Comparison of ENCODE assay signal across 15 cellular contexts in genomic region chr6:20808439-20808838, GRCh38.
A peak's percentile ranks its signal among the peaks of the same experiment; 100 is the strongest.
DNase-seq lines count a peak whose midpoint lies in the region; ATAC-seq and TF ChIP-seq lines count a peak whose summit lies in the region.
"Had no signal": no experiment of that assay in that cellular context is flagged by ENCODE, and none has a peak within 500 bp of the region (broad histone marks: within the 10 kb centered on the region; RNA-seq: fewer than 3 reads in every experiment).

No MANE protein-coding gene starts in this region.

- H3K27ac Mint-ChIP-seq in Caco-2 (ENCODE audit: unreplicated experiment) (peak overlapping the region; percentile 1), HFFc6 (peak overlapping the region; percentile 74)
- H3K27ac Mint-ChIP-seq: B cell; CD8-positive, alpha-beta T cell had no signal

- no peak overlapping the region for H4K5ac ChIP-seq in mesendoderm (ENCODE audit: low read length)

- WGBS in mesendoderm (ENCODE audit: extremely low coverage, insufficient coverage, low lambda C conversion rate): no CpG with 5 or more reads among the region's 2 CpGs
- 85% methylated on average over 2 of the region's 2 CpGs for WGBS in smooth muscle cell (ENCODE audit: low lambda C conversion rate)
- no CpG with 5 or more reads among the region's 2 CpGs for WGBS in trophoblast cell (ENCODE audit: extremely low coverage, insufficient coverage, insufficient read length)
- 74% methylated on average over 2 of the region's 2 CpGs for WGBS in esophagus muscularis mucosa

- intact Hi-C loops in Caco-2 (cut with micrococcal nuclease; ENCODE audit: unreplicated experiment) (no loop called here), esophagus muscularis mucosa (cut with DNase I) (no loop called here)

- H3K4me1 Mint-ChIP-seq in Caco-2 (ENCODE audit: low read depth, unreplicated experiment): peaks cover 16% of the 10 kb centered on the region
- H3K4me1 Mint-ChIP-seq in HFFc6 (ENCODE audit: low read depth): peaks cover 53% of the 10 kb centered on the region
- H3K4me1 Mint-ChIP-seq: B cell had no signal

- H3K27me3 Mint-ChIP-seq in Caco-2 (ENCODE audit: insufficient read depth, unreplicated experiment) (no peaks in the 10 kb centered on the region), HFFc6 (ENCODE audit: insufficient read depth) (no peaks in the 10 kb centered on the region)
- H3K27me3 Mint-ChIP-seq: B cell had no signal

- no peaks in the 10 kb centered on the region for H3K36me3 ChIP-seq in Caco-2 (ENCODE audit: control insufficient read depth, insufficient read depth, low read length)
- no peaks in the 10 kb centered on the region for H3K36me3 ChIP-seq in mesendoderm (ENCODE audit: control insufficient read depth, insufficient read depth, low read length)
- no peaks in the 10 kb centered on the region for H3K36me3 ChIP-seq in smooth muscle cell (ENCODE audit: low read depth)
- no peaks in the 10 kb centered on the region for H3K36me3 ChIP-seq in trophoblast cell (ENCODE audit: control insufficient read depth in 1 of 2, insufficient read depth in 2 of 2, low read length in 2 of 2)
- H3K36me3 ChIP-seq in esophagus muscularis mucosa: no peaks in the 10 kb centered on the region
- H3K36me3 ChIP-seq: HAP-1 had no signal

- H3K27ac ChIP-seq in mesendoderm (ENCODE audit: low read depth, low read length) (no peak overlapping the region), smooth muscle cell (ENCODE audit: low read depth) (peak overlapping the region; percentile 51), trophoblast cell (ENCODE audit: low read depth, low read length) (no peak overlapping the region), esophagus muscularis mucosa (replicated peaks in 1 of 4) (no peak overlapping the region)
- H3K27ac ChIP-seq: BLaER1 treated with 17β-estradiol and CSF1 and Interleukin-3, amounts not matched to agents 10 nM and 100 nM; HL-60 had no signal

- no peak for DNase-seq in Caco-2
- DNase-seq in HFFc6: no peak
- DNase-seq in mesendoderm: no peak
- DNase-seq in smooth muscle cell (lab: John Stamatoyannopoulos, UW; ENCODE audit: unreplicated experiment): no peak
- DNase-seq in trophoblast cell: no peak
- no peak for DNase-seq in esophagus muscularis mucosa (ENCODE audit: extremely low spot score)
- DNase-seq: 8988T; CD8-positive, alpha-beta T cell; COR-L47 had no signal

- ATAC-seq in GM21390 (IDR thresholded peaks at IDR 0.05; ENCODE audit: unreplicated experiment): no peak
- ATAC-seq: CD8-positive, alpha-beta T cell; K562 had no signal

- H3K79me2 ChIP-seq in mesendoderm (ENCODE audit: control insufficient read depth, insufficient read depth, low read length) (no peaks in the 10 kb centered on the region), smooth muscle cell (ENCODE audit: low read depth) (no peaks in the 10 kb centered on the region), trophoblast cell (ENCODE audit: control insufficient read depth, insufficient read depth, low read length, poor library complexity) (no peaks in the 10 kb centered on the region)

- H4K91ac ChIP-seq in trophoblast cell (ENCODE audit: low read depth, low read length): no peak overlapping the region

- H3K36me3 Mint-ChIP-seq in Caco-2 (ENCODE audit: insufficient read depth, unreplicated experiment) (peaks cover 12% of the 10 kb centered on the region), HFFc6 (ENCODE audit: low read depth) (peaks cover 26% of the 10 kb centered on the region)

- H2BK12ac ChIP-seq in trophoblast cell (ENCODE audit: low read length): no peak overlapping the region

- TF ChIP-seq EP300 in esophagus muscularis mucosa (IDR thresholded peaks at IDR 0.05): no peak

- H2BK5ac ChIP-seq in mesendoderm (ENCODE audit: low read length) (no peak overlapping the region), trophoblast cell (ENCODE audit: low read depth, low read length, poor library complexity) (no peak overlapping the region)

- H3K4ac ChIP-seq in mesendoderm (ENCODE audit: low read depth, low read length) (no peak overlapping the region), trophoblast cell (ENCODE audit: low read depth, low read length) (no peak overlapping the region)

- H4K20me1 ChIP-seq in smooth muscle cell (ENCODE audit: low read depth): no peaks in the 10 kb centered on the region
- H4K20me1 ChIP-seq: BLaER1 treated with 17β-estradiol and CSF1 and Interleukin-3, amounts not matched to agents 10 nM and 100 nM had no signal

- CTCF ChIA-PET in Caco-2 (lab: Charles Lee): no interaction called here

- H3K27me3 ChIP-seq in Caco-2 (replicated peaks; ENCODE audit: control insufficient read depth, insufficient read depth, low read length): no peaks in the 10 kb centered on the region
- H3K27me3 ChIP-seq in mesendoderm (ENCODE audit: insufficient read depth, low read length, poor library complexity): no peaks in the 10 kb centered on the region
- H3K27me3 ChIP-seq in smooth muscle cell (ENCODE audit: low read depth): no peaks in the 10 kb centered on the region
- H3K27me3 ChIP-seq in trophoblast cell (ENCODE audit: insufficient read depth, low read length): no peaks in the 10 kb centered on the region
- H3K27me3 ChIP-seq in esophagus muscularis mucosa: no peaks in the 10 kb centered on the region
- H3K27me3 ChIP-seq: BLaER1 treated with 17β-estradiol and CSF1 and Interleukin-3, amounts not matched to agents 10 nM and 100 nM had no signal

- H3K9ac ChIP-seq in mesendoderm (ENCODE audit: low read length): no peak overlapping the region
- H3K9ac ChIP-seq in smooth muscle cell (ENCODE audit: low read depth): no peak overlapping the region
- H3K9ac ChIP-seq in trophoblast cell (ENCODE audit: low read length): no peak overlapping the region
- H3K9ac ChIP-seq: BLaER1 treated with 17β-estradiol and CSF1 and Interleukin-3, amounts not matched to agents 10 nM and 100 nM had no signal

- H3K79me1 ChIP-seq in mesendoderm (ENCODE audit: low read length) (no peaks in the 10 kb centered on the region), trophoblast cell (ENCODE audit: low read length) (peaks cover 11% of the 10 kb centered on the region)

- H3K4me3 Mint-ChIP-seq in Caco-2 (ENCODE audit: unreplicated experiment) (no peak overlapping the region), HFFc6 (no peak overlapping the region)
- H3K4me3 Mint-ChIP-seq: B cell; CD8-positive, alpha-beta T cell had no signal

- H2BK120ac ChIP-seq in mesendoderm (ENCODE audit: low read depth, low read length): no peak overlapping the region
- no peak overlapping the region for H2BK120ac ChIP-seq in trophoblast cell (ENCODE audit: insufficient read depth, low read length, poor library complexity)

- H3K4me2 ChIP-seq in mesendoderm (ENCODE audit: low read length) (no peak overlapping the region), smooth muscle cell (peak overlapping the region; percentile 21), trophoblast cell (ENCODE audit: low read length) (no peak overlapping the region)
- H3K4me2 ChIP-seq: BLaER1 treated with 17β-estradiol and CSF1 and Interleukin-3, amounts not matched to agents 10 nM and 100 nM had no signal

- H3K56ac ChIP-seq in mesendoderm (ENCODE audit: low read length): peak overlapping the region; percentile 38

- H3K4me3 ChIP-seq in Caco-2 (ENCODE audit: low read depth, low read length) (no peak overlapping the region), mesendoderm (ENCODE audit: low read length) (no peak overlapping the region), smooth muscle cell (no peak overlapping the region), trophoblast cell (ENCODE audit: low read depth, low read length) (no peak overlapping the region), esophagus muscularis mucosa (no peak overlapping the region)
- H3K4me3 ChIP-seq: BLaER1 treated with 17β-estradiol and CSF1 and Interleukin-3, amounts not matched to agents 10 nM and 100 nM; HAP-1; K562 had no signal

- H3K9me3 ChIP-seq in Caco-2 (peaks cover 10% of the 10 kb centered on the region; the same call in 1 of the 2 replicates), smooth muscle cell (replicated peaks; ENCODE audit: low read depth) (no peaks in the 10 kb centered on the region), trophoblast cell (ENCODE audit: insufficient read depth, low read depth, low read length) (no peaks in the 10 kb centered on the region), esophagus muscularis mucosa (peaks cover 0 to 14% (median 0%) of the 10 kb centered on the region in 4 donors)
- H3K9me3 ChIP-seq: HAP-1 had no signal

- H2AFZ ChIP-seq in smooth muscle cell (ENCODE audit: low read depth) (no peak overlapping the region), trophoblast cell (ENCODE audit: insufficient read depth, low read length, poor library complexity) (no peak overlapping the region)

- no peak overlapping the region for H3K14ac ChIP-seq in trophoblast cell (ENCODE audit: low read length)

- no TSS peak for BruUV-seq in Caco-2 (replicated peaks; lab: Mats Ljungman, UMichigan)

- POLR2A ChIA-PET in Caco-2 (lab: Charles Lee): no interaction called here

- TF ChIP-seq CTCF in Caco-2 (IDR thresholded peaks at IDR 0.05; ENCODE audit: insufficient read depth in 1 of 2, low read depth in 1 of 2, low read length in 1 of 2, severe bottlenecking in 1 of 2, unreplicated experiment in 1 of 2) (no peak), HFFc6 (IDR thresholded peaks at IDR 0.05) (no peak), smooth muscle cell (IDR thresholded peaks at IDR 0.05; ENCODE audit: borderline replicate concordance, insufficient read depth, poor library complexity, severe bottlenecking) (no peak), esophagus muscularis mucosa (IDR thresholded peaks at IDR 0.05) (no peak)

- H2AK5ac ChIP-seq in mesendoderm (ENCODE audit: low read length) (no peak overlapping the region), trophoblast cell (ENCODE audit: low read length) (no peak overlapping the region)

- peaks cover 24% of the 10 kb centered on the region for H3K9me3 Mint-ChIP-seq in Caco-2 (ENCODE audit: unreplicated experiment)
- H3K9me3 Mint-ChIP-seq in HFFc6: peaks cover 10% of the 10 kb centered on the region

- TF ChIP-seq POLR2A in esophagus muscularis mucosa (IDR thresholded peaks at IDR 0.05; ENCODE audit: low read depth): no peak

- no peak overlapping the region for H4K12ac ChIP-seq in trophoblast cell (ENCODE audit: low read depth, low read length)

- H2BK15ac ChIP-seq in mesendoderm (replicated peaks; ENCODE audit: low read depth): peak overlapping the region; percentile 85

- no peak overlapping the region for H4K8ac ChIP-seq in mesendoderm (ENCODE audit: low read depth, low read length)
- no peak overlapping the region for H4K8ac ChIP-seq in trophoblast cell (ENCODE audit: low read depth, low read length)

- H3K18ac ChIP-seq in mesendoderm (ENCODE audit: low read length) (no peak overlapping the region), trophoblast cell (ENCODE audit: low read length) (no peak overlapping the region)

- H3F3A ChIP-seq in smooth muscle cell (ENCODE audit: low read depth): peaks cover 9% of the 10 kb centered on the region

- no peak overlapping the region for H3K23ac ChIP-seq in mesendoderm (ENCODE audit: low read length)
- H3K23ac ChIP-seq in trophoblast cell (ENCODE audit: low read length): no peak overlapping the region

- H3K4me1 ChIP-seq in Caco-2 (peaks cover 14% of the 10 kb centered on the region; the same call in 1 of the 2 replicates), mesendoderm (ENCODE audit: control insufficient read depth, low read depth, low read length) (peaks cover 6% of the 10 kb centered on the region), smooth muscle cell (ENCODE audit: low read depth) (peaks cover 11% of the 10 kb centered on the region), trophoblast cell (ENCODE audit: control insufficient read depth in 1 of 2, insufficient read depth in 2 of 2, low read length in 2 of 2) (peaks cover 5 to 6% of the 10 kb centered on the region in 2 experiments), esophagus muscularis mucosa (peaks cover 11 to 27% (median 18%) of the 10 kb centered on the region in 4 donors)
- H3K4me1 ChIP-seq: BLaER1 treated with 17β-estradiol and CSF1 and Interleukin-3, amounts not matched to agents 10 nM and 100 nM had no signal
